ENCODE assay signal across 21 cellular contexts in the genomic region with DNA sequence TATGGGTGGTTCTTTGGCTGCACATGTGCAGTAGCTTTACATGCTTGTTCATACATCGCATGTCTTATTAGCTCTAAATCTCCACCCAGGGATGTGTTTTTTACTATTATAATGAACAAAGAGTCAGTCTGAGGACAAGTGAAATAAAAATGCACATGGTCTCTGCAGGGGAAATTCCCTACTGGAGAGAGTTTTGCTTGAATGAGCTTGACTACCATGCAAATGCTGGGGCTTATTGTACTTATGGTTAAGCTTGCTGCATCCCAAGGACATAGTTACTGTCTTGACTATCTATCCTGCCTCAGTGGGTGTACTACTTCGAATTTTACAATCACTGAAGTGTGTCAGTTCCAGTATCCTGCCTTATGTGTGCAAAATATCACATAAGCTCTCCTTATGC.
"Had no signal": no experiment of that assay in that cellular context is flagged by ENCODE, and none has a peak within 500 bp of the region (broad histone marks: within the 10 kb centered on the region; RNA-seq: fewer than 3 reads in every experiment).

No MANE protein-coding gene starts in this region.

- DNase-seq: activated CD4-positive, alpha-beta memory T cell treated with anti-CD3 and anti-CD28 coated beads for 36 hours; activated CD4-positive, alpha-beta T cell treated with anti-CD3 and anti-CD28 coated beads, Interleukin-2, amount 10 ng/mL, durations not matched to agents 7 days and 5 days; activated CD4-positive, CD25-positive, alpha-beta regulatory T cell; activated gamma-delta T cell; activated naive CD4-positive, alpha-beta T cell treated with anti-CD3 and anti-CD28 coated beads for 36 hours; activated T-cell treated with anti-CD3 and anti-CD28 coated beads for 4 hours; activated T-cell treated with anti-CD3 and anti-CD28 coated beads, Interleukin-2, amount 50 U/mL, for 48 hours; brain microvascular endothelial cell; MG63; MV-4-11; NCI-H1092 treated with DMSO at 0.1 percent for 48 hours; NCI-H1417 treated with DMSO at 0.1 percent for 48 hours; NCI-H1694; NCI-H2029 treated with DMSO at 0.1 percent for 48 hours; NCI-H510A treated with DMSO at 0.1 percent for 48 hours; Peyer's patch; Right ventricle myocardium superior; SJCRH30; SK-N-SH; T-helper 1 cell had no signal

- ATAC-seq: activated T-helper 17 cell treated with anti-CD3 and anti-CD28 coated beads, Interleukin-2, amount 50 U/mL, for 72 hours had no signal
